Comparison of ENCODE assay signal across 1 cellular context in the genomic region with DNA sequence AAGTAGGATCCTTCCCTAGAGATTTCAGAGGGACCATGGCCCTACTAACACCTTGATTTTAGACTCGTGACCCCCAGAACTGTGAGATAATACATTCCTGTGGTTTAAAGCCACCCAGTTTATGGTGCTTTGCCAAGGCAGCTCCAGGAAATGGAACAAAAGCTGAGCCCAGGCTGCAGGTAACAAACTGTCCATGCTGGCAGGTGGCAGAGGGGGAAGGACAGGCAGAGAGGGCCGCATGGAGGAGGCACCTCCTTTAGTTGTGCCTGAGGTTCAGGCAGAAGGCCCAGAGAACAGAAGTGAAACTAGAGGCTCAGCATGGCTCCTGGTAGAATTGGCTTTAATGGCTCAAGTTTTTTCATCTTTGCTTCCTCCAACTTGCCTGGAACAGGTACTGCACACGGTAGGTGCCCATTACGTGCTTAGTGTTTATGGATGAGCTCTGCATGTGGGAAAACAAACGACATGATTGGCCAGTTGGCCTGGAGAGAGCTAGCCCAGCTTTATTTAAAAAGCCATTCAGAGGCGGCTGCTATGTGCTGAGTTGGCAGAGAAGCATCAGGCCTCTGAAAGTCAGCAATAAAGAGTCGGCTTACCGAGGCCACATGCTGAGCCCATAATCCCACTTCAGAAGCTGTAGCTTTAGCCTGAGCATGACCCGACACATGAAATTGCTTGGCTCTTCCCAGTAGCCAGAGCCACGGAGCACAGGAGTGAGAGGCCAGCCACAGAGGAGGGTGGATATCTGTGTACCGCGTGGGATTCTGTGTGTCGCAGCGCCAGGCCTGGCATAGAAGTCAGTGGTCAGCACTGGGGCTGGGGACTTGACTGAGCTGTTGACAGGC.
TF ChIP-seq lines count a peak whose summit lies in the region.

No MANE protein-coding gene starts in this region.

TF ChIP-seq in GM12878, 131 proteins besides CTCF, POLR2A, EP300 and RAD21:
- TF ChIP-seq SPI1 (IDR thresholded peaks at IDR 0.05; ENCODE audit: borderline replicate concordance, insufficient read depth, low read depth, low read length) (peak; percentile 44; the same call in 1 of the 2 replicates), SUZ12 (IDR thresholded peaks at IDR 0.05; ENCODE audit: unreplicated experiment) (no peak), YY1 (IDR thresholded peaks at IDR 0.05; ENCODE audit: low read depth, low read length) (no peak), SP1 (IDR thresholded peaks at IDR 0.05; ENCODE audit: low read depth, low read length) (no peak), NR2C2 (IDR thresholded peaks at IDR 0.05; ENCODE audit: borderline replicate concordance, control insufficient read depth, insufficient read length, low read depth) (no peak)
- TF ChIP-seq, protein P1, sequence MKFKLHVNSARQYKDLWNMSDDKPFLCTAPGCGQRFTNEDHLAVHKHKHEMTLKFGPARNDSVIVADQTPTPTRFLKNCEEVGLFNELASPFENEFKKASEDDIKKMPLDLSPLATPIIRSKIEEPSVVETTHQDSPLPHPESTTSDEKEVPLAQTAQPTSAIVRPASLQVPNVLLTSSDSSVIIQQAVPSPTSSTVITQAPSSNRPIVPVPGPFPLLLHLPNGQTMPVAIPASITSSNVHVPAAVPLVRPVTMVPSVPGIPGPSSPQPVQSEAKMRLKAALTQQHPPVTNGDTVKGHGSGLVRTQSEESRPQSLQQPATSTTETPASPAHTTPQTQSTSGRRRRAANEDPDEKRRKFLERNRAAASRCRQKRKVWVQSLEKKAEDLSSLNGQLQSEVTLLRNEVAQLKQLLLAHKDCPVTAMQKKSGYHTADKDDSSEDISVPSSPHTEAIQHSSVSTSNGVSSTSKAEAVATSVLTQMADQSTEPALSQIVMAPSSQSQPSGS (IDR thresholded peaks at IDR 0.05; ENCODE audit: low read length) = no peak
- TF ChIP-seq, protein P2, sequence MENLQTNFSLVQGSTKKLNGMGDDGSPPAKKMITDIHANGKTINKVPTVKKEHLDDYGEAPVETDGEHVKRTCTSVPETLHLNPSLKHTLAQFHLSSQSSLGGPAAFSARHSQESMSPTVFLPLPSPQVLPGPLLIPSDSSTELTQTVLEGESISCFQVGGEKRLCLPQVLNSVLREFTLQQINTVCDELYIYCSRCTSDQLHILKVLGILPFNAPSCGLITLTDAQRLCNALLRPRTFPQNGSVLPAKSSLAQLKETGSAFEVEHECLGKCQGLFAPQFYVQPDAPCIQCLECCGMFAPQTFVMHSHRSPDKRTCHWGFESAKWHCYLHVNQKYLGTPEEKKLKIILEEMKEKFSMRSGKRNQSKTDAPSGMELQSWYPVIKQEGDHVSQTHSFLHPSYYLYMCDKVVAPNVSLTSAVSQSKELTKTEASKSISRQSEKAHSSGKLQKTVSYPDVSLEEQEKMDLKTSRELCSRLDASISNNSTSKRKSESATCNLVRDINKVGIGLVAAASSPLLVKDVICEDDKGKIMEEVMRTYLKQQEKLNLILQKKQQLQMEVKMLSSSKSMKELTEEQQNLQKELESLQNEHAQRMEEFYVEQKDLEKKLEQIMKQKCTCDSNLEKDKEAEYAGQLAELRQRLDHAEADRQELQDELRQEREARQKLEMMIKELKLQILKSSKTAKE (IDR thresholded peaks at IDR 0.05; ENCODE audit: low read depth, poor library complexity, severe bottlenecking) = no peak
